ENCODE assay signal across 25 cellular contexts in the genomic region with DNA sequence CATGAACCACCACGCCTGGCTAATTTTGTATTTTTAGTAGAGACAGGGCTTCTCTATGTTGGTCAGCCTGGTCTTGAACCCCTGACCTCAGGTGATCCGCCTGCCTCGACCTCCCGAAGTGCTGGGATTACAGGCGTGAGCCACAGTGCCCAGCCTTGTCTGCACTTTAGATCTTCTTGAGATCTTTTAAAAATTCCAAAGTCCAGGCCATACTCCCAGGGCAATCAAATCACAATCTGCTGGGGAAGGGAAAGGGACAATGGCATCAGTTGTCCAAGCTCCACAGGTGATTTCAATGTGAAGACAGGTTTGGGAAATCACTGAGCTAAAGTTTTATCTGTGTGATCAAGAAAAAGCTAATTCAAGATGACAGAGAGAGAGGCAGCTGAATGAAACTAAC.
"Had no signal": no experiment of that assay in that cellular context is flagged by ENCODE, and none has a peak within 500 bp of the region (broad histone marks: within the 10 kb centered on the region; RNA-seq: fewer than 3 reads in every experiment).

No MANE protein-coding gene starts in this region.

- H3K9me3 ChIP-seq: colonic mucosa, esophagus squamous epithelium, gastrocnemius medialis, heart left ventricle, left lung, lower lobe of right lung had no signal

- H3K4me3 ChIP-seq: colonic mucosa, esophagus squamous epithelium, gastrocnemius medialis, heart left ventricle, hepatocyte, left lung, lower lobe of right lung had no signal

- H3K36me3 ChIP-seq: colonic mucosa, gastrocnemius medialis, left lung, lower lobe of right lung had no signal

- H3K27ac ChIP-seq: colonic mucosa, epithelial cell of prostate, esophagus squamous epithelium, gastrocnemius medialis, heart left ventricle, hepatocyte, left lung, lower lobe of right lung had no signal

- DNase-seq: cerebellar nuclear complex; colonic mucosa; cortex of kidney; effector CD8-positive, alpha-beta T cell; effector memory CD8-positive, alpha-beta T cell; endodermal cell; erythroblast; esophagus squamous epithelium; foreskin fibroblast; foreskin melanocyte; gastrocnemius medialis; heart left ventricle; hypothalamus; islet precursor cell; kidney; kidney glomerular epithelial cell; left lung; left ventricle myocardium superior; lower lobe of right lung; mesenchymal stem cell; midbrain; naive B cell had no signal

- ATAC-seq: effector memory CD8-positive, alpha-beta T cell; esophagus mucosa; gastrocnemius medialis; heart left ventricle; left lung; left ventricle myocardium superior; lower lobe of right lung had no signal

- H3K4me1 ChIP-seq: colonic mucosa, esophagus squamous epithelium, gastrocnemius medialis had no signal
